ENCODE assay signal across 29 cellular contexts in genomic region chr6:34938268-34938667, GRCh38. TPM values are rescaled to one million over a fixed set of nuclear protein-coding genes. Genes with fewer than 3 reads are reported as not detected.
DNase-seq lines count a peak whose midpoint lies in the region; ATAC-seq, FAIRE-seq and TF ChIP-seq lines count a peak whose summit lies in the region.
"Had no signal": no experiment of that assay in that cellular context is flagged by ENCODE, and none has a peak within 500 bp of the region (broad histone marks: within the 10 kb centered on the region; RNA-seq: fewer than 3 reads in every experiment).

No MANE protein-coding gene starts in this region.

- TF ChIP-seq CTCF in A549 (IDR thresholded peaks at IDR 0.05) (no peak), K562 (IDR thresholded peaks at IDR 0.05 in 2 of 3, conservative IDR thresholded peaks at IDR 0.05 in 1 of 3; ENCODE audit: insufficient read depth in 2 of 3, low read depth in 1 of 3, low read length in 3 of 3) (no peak)

- TF ChIP-seq POLR2A in A549 (IDR thresholded peaks at IDR 0.05; ENCODE audit: low read length): no peak
- no peak for TF ChIP-seq POLR2A in K562 (conservative IDR thresholded peaks at IDR 0.05)

- CTCF ChIA-PET in A549 (lab: Yijun Ruan, JAX) (interaction anchor here (1.0 kb wide), 1 partner anchor 15 kb away, joined by 4 read pairs; no protein-coding TSS in a partner anchor), K562 (lab: Yijun Ruan, JAX; ENCODE audit: low intra/inter-chr PET ratio) (no interaction called here)

- H3K4me2 ChIP-seq in A549 (no peak overlapping the region), K562 (ENCODE audit: insufficient read depth, low read length) (no peak overlapping the region)
- H3K4me2 ChIP-seq: BLaER1 had no signal

- H3K4me3 ChIP-seq in A549 (no peak overlapping the region), K562 (no peak overlapping the region)
- H3K4me3 ChIP-seq: BLaER1, GM12878, spleen had no signal

- 48% methylated on average over 3 of the region's 3 CpGs for WGBS in A549 (ENCODE audit: missing lambda C conversion rate)
- 40% methylated on average over 3 of the region's 3 CpGs for WGBS in K562 (ENCODE audit: insufficient coverage, low coverage, missing lambda C conversion rate)

- DNase-seq in A549 (ENCODE audit: low read depth in 1 of 2, low spot score in 1 of 2): peak in 1 of 2 experiments; percentile 15
- peak; percentile 58 for DNase-seq in NCI-H2029 (lab: John Stamatoyannopoulos, UW)
- no peak for DNase-seq in K562 (ENCODE audit: extremely low read depth in 1 of 4, low spot score in 3 of 4)
- DNase-seq in left lobe of liver (ENCODE audit: low spot score): peak; percentile 50
- no peak for DNase-seq in NCI-H2107 (lab: John Stamatoyannopoulos, UW)
- no peak for DNase-seq in NCI-H446 treated with DMSO at 0.1 percent for 48 hours (lab: John Stamatoyannopoulos, UW)
- DNase-seq in inferior parietal cortex (ENCODE audit: extremely low spot score): no peak
- DNase-seq: ACHN; activated CD4-positive, alpha-beta T cell treated with anti-CD3 and anti-CD28 coated beads for 48 hours; activated naive CD4-positive, alpha-beta T cell treated with anti-CD3 and anti-CD28 coated beads, Interleukin-2, amount 50 U/mL, for 16 hours; activated T-cell treated with anti-CD3 and anti-CD28 coated beads, Interleukin-2, amount 50 U/mL, for 72 hours; cortex of kidney; DND-41; H7; mesenchymal stem cell; naive B cell; NCI-H1105; NCI-H2081 treated with DMSO at 0.1 percent for 48 hours; NCI-H510A; occipital lobe; spleen; stimulated activated CD4-positive, alpha-beta T cell treated with anti-CD3 and anti-CD28 coated beads, Interleukin-2, amount 100 ng/mL, for 48 hours; T-helper 1 cell had no signal

- H3K27ac ChIP-seq in A549 (peak overlapping the region; percentile 13 to 21; a peak in 1 of 6 replicates), K562 (ENCODE audit: extremely low read depth, low read depth, low read length) (no peak overlapping the region)
- H3K27ac ChIP-seq: BLaER1, VCaP had no signal

- no peaks in the 10 kb centered on the region for H3K79me2 ChIP-seq in K562 (ENCODE audit: control insufficient read depth, insufficient read depth, low read length)

- no peak for TF ChIP-seq EP300 in A549 (IDR thresholded peaks at IDR 0.05)
- TF ChIP-seq EP300 in K562 (IDR thresholded peaks at IDR 0.05; ENCODE audit: low read length): no peak

- TF ChIP-seq RAD21 in A549 (conservative IDR thresholded peaks at IDR 0.05 in 1 of 2, IDR thresholded peaks at IDR 0.05 in 1 of 2) (no peak), K562 (CRISPR knock-in tag; conservative IDR thresholded peaks at IDR 0.05 in 1 of 2, IDR thresholded peaks at IDR 0.05 in 1 of 2) (no peak)

- no peak for FAIRE-seq in A549 (lab: Jason Lieb, UNC)
- FAIRE-seq in K562 (lab: Jason Lieb, UNC): no peak
- FAIRE-seq: endometrium, GM12878 had no signal

- H3K36me3 ChIP-seq in K562 (ENCODE audit: control insufficient read depth, insufficient read depth, low read length): no peaks in the 10 kb centered on the region
- H3K36me3 ChIP-seq: BLaER1, spleen had no signal

- H3K9me3 ChIP-seq in A549 (no peaks in the 10 kb centered on the region), K562 (replicated peaks; ENCODE audit: control insufficient read depth, insufficient read depth, low read depth, low read length) (no peaks in the 10 kb centered on the region)
- H3K9me3 ChIP-seq: BLaER1, spleen had no signal

- H3K27me3 ChIP-seq in K562 (ENCODE audit: control insufficient read depth in 2 of 2, insufficient read depth in 2 of 2, low read length in 2 of 2): no peaks in the 10 kb centered on the region
- H3K27me3 ChIP-seq: BLaER1, spleen had no signal

- in situ Hi-C loops in K562 (cut with MboI): no loop called here

- H2AFZ ChIP-seq in K562 (ENCODE audit: low read depth, low read length): no peak overlapping the region

- no peaks in the 10 kb centered on the region for H3K9me1 ChIP-seq in K562 (ENCODE audit: control insufficient read depth, insufficient read depth, low read length)

- H3K4me1 ChIP-seq in A549 (peaks cover 5% of the 10 kb centered on the region; the same call in 1 of the 3 replicates), K562 (replicated peaks in 1 of 2; ENCODE audit: control insufficient read depth in 2 of 2, insufficient read depth in 2 of 2, low read length in 2 of 2) (peaks cover 3 to 8% of the 10 kb centered on the region in 2 experiments; a peak in 2 of 5 replicates)

- intact Hi-C loops in K562 (cut with micrococcal nuclease): no loop called here

- POLR2A ChIA-PET in A549 (lab: Yijun Ruan, JAX) (no interaction called here), K562 (lab: Yijun Ruan, JAX) (interaction anchor here (0.7 to 1.3 kb wide), 2 partner anchors 10 to 647 kb away, joined by 3 read pairs; no protein-coding TSS in a partner anchor)

- no peak overlapping the region for H3K9ac ChIP-seq in K562 (ENCODE audit: insufficient read depth in 1 of 2, low read depth in 2 of 2, low read length in 2 of 2)
- H3K9ac ChIP-seq: BLaER1 had no signal

- ATAC-seq in A549 (no peak), K562 (no peak), left lobe of liver (peak; percentile 65), HG02981 (IDR thresholded peaks at IDR 0.05; ENCODE audit: unreplicated experiment) (no peak)
- ATAC-seq: activated T-cell treated with anti-CD3 and anti-CD28 coated beads, Interleukin-2, amount 50 U/mL, for 72 hours; GM12878; stimulated activated memory B cell treated with anti-CD40 and anti-IgM and Interleukin-4, amounts not matched to agents 10 μg/mL and 1 μg/mL and 100 μg/mL, for 72 hours had no signal

- BruUV-seq in K562 (replicated peaks; lab: Mats Ljungman, UMichigan): no TSS peak

- no peaks in the 10 kb centered on the region for H4K20me1 ChIP-seq in K562 (replicated peaks; ENCODE audit: control insufficient read depth, insufficient read depth, low read length)
- H4K20me1 ChIP-seq: BLaER1 had no signal

TF ChIP-seq in A549, 52 proteins besides CTCF, POLR2A, EP300 and RAD21 (continues in another document):
- TF ChIP-seq JUN (IDR thresholded peaks at IDR 0.05) (no peak), RNF2 (IDR thresholded peaks at IDR 0.05; ENCODE audit: borderline replicate concordance, low read depth) (no peak), KDM5A (IDR thresholded peaks at IDR 0.05) (no peak), CHD2 (IDR thresholded peaks at IDR 0.05; ENCODE audit: low read length, partially characterized antibody) (no peak)

TF ChIP-seq in K562, 482 proteins besides CTCF, POLR2A, EP300 and RAD21 (continues in another document):
- TF ChIP-seq ZNF586 (CRISPR knock-in tag; conservative IDR thresholded peaks at IDR 0.05) (no peak), NR2C2 (CRISPR knock-in tag; IDR thresholded peaks at IDR 0.05) (no peak), NR2C2 (tag; IDR thresholded peaks at IDR 0.05) (no peak), NR2F6 (CRISPR knock-in tag; IDR thresholded peaks at IDR 0.05) (no peak)

RNA-seq across cellular contexts. Expression of gene ANKS1A, which starts 49.2 kb away (rescaled TPM):
- polyA plus RNA-seq in A549 (2011; rRNA removed) (3.6 and 6.0 TPM in 2 replicates), A549 (2017; fragmentation: RNase III; extraction: RNeasy Plus Mini Kit Qiagen cat#74134 plus additional on column Dnase treatment) (4.9 to 5.9 TPM (median 5.4 TPM) in 3 replicates), K562 (2011; rRNA removed) (3.8 and 6.2 TPM in 2 replicates), K562 (2014; fragmentation: Illumina TruSeq; extraction: Trizol) (9.4 and 9.8 TPM in 2 replicates), K562 (2014; fragmentation: Nextera tagmentation; extraction: Ambion mirVana) (1 to 10 TPM; 1.1 to 1.5 TPM), K562 (2014; rRNA removed) (5.4 and 5.7 TPM in 2 replicates)
- 3.1 and 3.7 TPM in 2 replicates for polyA plus RNA-seq in A549 (2012; cell fraction: cytosol; rRNA removed)
- polyA plus RNA-seq in A549 (2012; cell fraction: nucleus; rRNA removed): 7.3 and 8.7 TPM in 2 replicates
- 9.8 and 10.9 TPM in 2 replicates for polyA minus RNA-seq in A549 (2011; rRNA and poly(A)+ RNA removed)
- 48.2 and 58.7 TPM in 2 replicates for total RNA-seq in K562 (2011; cell fraction: chromatin; rRNA removed; ENCODE audit: low replicate concordance)
- 18.5 and 20.9 TPM in 2 replicates for total RNA-seq in K562 (2011; cell fraction: nucleolus; rRNA removed)
- total RNA-seq in K562 (2011; cell fraction: nucleoplasm; rRNA removed): 19.7 and 20.3 TPM in 2 replicates
- total RNA-seq in K562 (2014; rRNA removed) (6.2 and 8.7 TPM in 2 replicates), K562 (2014; rRNA removed; fragmentation: Illumina TruSeq; extraction: Trizol) (3.6 and 4.3 TPM in 2 replicates), K562 (2015; rRNA removed; fragmentation: Illumina TruSeq; extraction: Trizol) (5.3 and 5.7 TPM in 2 replicates), K562 (2021) (11.6 and 13.8 TPM in 2 replicates), left lobe of liver (13.4 TPM)
- 3.0 and 3.5 TPM in 2 replicates for polyA plus RNA-seq in K562 (2011; cell fraction: cytosol; rRNA removed)
- 9.2 and 13.2 TPM in 2 replicates for polyA plus RNA-seq in K562 (2011; cell fraction: nucleus; rRNA removed)
- polyA plus RNA-seq in K562 (2012): 9.3 and 11.1 TPM in 2 replicates
- polyA minus RNA-seq in K562 (2011; rRNA and poly(A)+ RNA removed): 9.5 and 12.5 TPM in 2 replicates
- 5.9 and 11.5 TPM in 2 replicates for polyA minus RNA-seq in K562 (2011; cell fraction: cytosol; rRNA and poly(A)+ RNA removed)
- polyA minus RNA-seq in K562 (2011; cell fraction: nucleus; rRNA and poly(A)+ RNA removed): 7.1 and 10.3 TPM in 2 replicates

RNA-seq across cellular contexts. Expression of gene TAF11, which starts 50.4 kb away (rescaled TPM):
- 25.4 and 28.9 TPM in 2 replicates for polyA plus RNA-seq in A549 (2011; rRNA removed)
- 10.7 and 11.5 TPM in 2 replicates for polyA plus RNA-seq in A549 (2012; cell fraction: cytosol; rRNA removed)
- polyA plus RNA-seq in A549 (2012; cell fraction: nucleus; rRNA removed): 5.5 and 11.6 TPM in 2 replicates
- polyA plus RNA-seq in A549 (2017; fragmentation: RNase III; extraction: RNeasy Plus Mini Kit Qiagen cat#74134 plus additional on column Dnase treatment): 17.3 to 18.6 TPM (median 18.5 TPM) in 3 replicates
- 5.8 and 6.4 TPM in 2 replicates for polyA minus RNA-seq in A549 (2011; rRNA and poly(A)+ RNA removed)
- total RNA-seq in K562 (2011; cell fraction: chromatin; rRNA removed; ENCODE audit: low replicate concordance): 29.2 and 52.2 TPM in 2 replicates
- 25.0 and 26.5 TPM in 2 replicates for total RNA-seq in K562 (2011; cell fraction: nucleolus; rRNA removed)
- 35.7 and 46.0 TPM in 2 replicates for total RNA-seq in K562 (2011; cell fraction: nucleoplasm; rRNA removed)
- 40.9 and 59.3 TPM in 2 replicates for total RNA-seq in K562 (2014; rRNA removed)
- total RNA-seq in K562 (2014; rRNA removed; fragmentation: Illumina TruSeq; extraction: Trizol): 71.9 and 83.0 TPM in 2 replicates
- 65.9 and 73.2 TPM in 2 replicates for total RNA-seq in K562 (2015; rRNA removed; fragmentation: Illumina TruSeq; extraction: Trizol)
- total RNA-seq in K562 (2021): 49.4 and 52.7 TPM in 2 replicates
- 70.6 and 91.9 TPM in 2 replicates for polyA plus RNA-seq in K562 (2011; rRNA removed)
- 26.4 and 54.7 TPM in 2 replicates for polyA plus RNA-seq in K562 (2011; cell fraction: cytosol; rRNA removed)
- polyA plus RNA-seq in K562 (2011; cell fraction: nucleus; rRNA removed): 34.5 and 45.8 TPM in 2 replicates
- polyA plus RNA-seq in K562 (2012): 43.8 and 49.9 TPM in 2 replicates
- polyA plus RNA-seq in K562 (2014; fragmentation: Illumina TruSeq; extraction: Trizol): 67.5 and 74.2 TPM in 2 replicates
- 10 to 100 TPM; 42.0 to 44.9 TPM for polyA plus RNA-seq in K562 (2014; fragmentation: Nextera tagmentation; extraction: Ambion mirVana)
- 74.7 and 77.2 TPM in 2 replicates for polyA plus RNA-seq in K562 (2014; rRNA removed)
- polyA minus RNA-seq in K562 (2011; rRNA and poly(A)+ RNA removed): 30.6 and 33.4 TPM in 2 replicates
- polyA minus RNA-seq in K562 (2011; cell fraction: cytosol; rRNA and poly(A)+ RNA removed): 12.2 and 14.1 TPM in 2 replicates
- 12.3 and 18.2 TPM in 2 replicates for polyA minus RNA-seq in K562 (2011; cell fraction: nucleus; rRNA and poly(A)+ RNA removed)
- 11.1 TPM for total RNA-seq in left lobe of liver

Comparison
In these comparisons a context has a peak if more than half of its experiments do, and no peak if none do; other contexts are left out.
1. DNase-seq: peak in NCI-H2029 (single experiment) and left lobe of liver (single experiment); none in K562 (0 of 4), NCI-H2107 (single experiment), NCI-H446 treated with DMSO at 0.1 percent for 48 hours (single experiment) and inferior parietal cortex (single experiment).
2. Of the 35 proteins assayed by ChIP-seq in both K562 and A549: peak only in K562: BHLHE40; only in A549: none; in both: none; in neither: 34.